2 cellular contexts compared by ENCODE assay signal in genomic region chr5:135602882-135603721, GRCh38.
TF ChIP-seq lines count a peak whose summit lies in the region.

No MANE protein-coding gene starts in this region.

TF ChIP-seq in HepG2, 621 proteins besides CTCF, POLR2A, EP300 and RAD21:
- TF ChIP-seq ZNF264 (CRISPR knock-in tag; IDR thresholded peaks at IDR 0.05) (no peak), FOXO4 (CRISPR knock-in tag; conservative IDR thresholded peaks at IDR 0.05) (0 out of 2 replicates have a peak, but pooled peaks have one; percentile 15)

TF ChIP-seq in K562, 482 proteins besides CTCF, POLR2A, EP300 and RAD21:
- TF ChIP-seq FOXP1 (CRISPR knock-in tag; IDR thresholded peaks at IDR 0.05) (no peak), CSDE1 (IDR thresholded peaks at IDR 0.05) (no peak), ZNF384 (IDR thresholded peaks at IDR 0.05; ENCODE audit: low read depth, low read length) (no peak), ZNF740 (CRISPR knock-in tag; IDR thresholded peaks at IDR 0.05) (0 out of 2 replicates have a peak, but pooled peaks have one; percentile 40), ZNF740 (tag; IDR thresholded peaks at IDR 0.05) (no peak)
- TF ChIP-seq, protein P1, sequence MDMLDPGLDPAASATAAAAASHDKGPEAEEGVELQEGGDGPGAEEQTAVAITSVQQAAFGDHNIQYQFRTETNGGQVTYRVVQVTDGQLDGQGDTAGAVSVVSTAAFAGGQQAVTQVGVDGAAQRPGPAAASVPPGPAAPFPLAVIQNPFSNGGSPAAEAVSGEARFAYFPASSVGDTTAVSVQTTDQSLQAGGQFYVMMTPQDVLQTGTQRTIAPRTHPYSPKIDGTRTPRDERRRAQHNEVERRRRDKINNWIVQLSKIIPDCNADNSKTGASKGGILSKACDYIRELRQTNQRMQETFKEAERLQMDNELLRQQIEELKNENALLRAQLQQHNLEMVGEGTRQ (CRISPR knock-in tag; IDR thresholded peaks at IDR 0.05) = no peak
TF ChIP-seq in K562: peak in this region for 1.
